ENCODE assay signal across 13 cellular contexts in genomic region chr2:120818441-120818920, GRCh38.
A peak's percentile ranks its signal among the peaks of the same experiment; 100 is the strongest.
DNase-seq lines count a peak whose midpoint lies in the region; ATAC-seq, FAIRE-seq and TF ChIP-seq lines count a peak whose summit lies in the region.
"Had no signal": no experiment of that assay in that cellular context is flagged by ENCODE, and none has a peak within 500 bp of the region (broad histone marks: within the 10 kb centered on the region; RNA-seq: fewer than 3 reads in every experiment).

No MANE protein-coding gene starts in this region.

- no peak for TF ChIP-seq POLR2A in GM12891 (IDR thresholded peaks at IDR 0.05; ENCODE audit: low read depth, low read length)

- H3K4me3 ChIP-seq in fibroblast of villous mesenchyme (ENCODE audit: low read depth, low read length) = no peak overlapping the region

- no peak for FAIRE-seq in GM12891 (lab: Jason Lieb, UNC)
- FAIRE-seq: endometrium, islet of Langerhans had no signal

- ATAC-seq in HG02973 (IDR thresholded peaks at IDR 0.05; ENCODE audit: unreplicated experiment) = no peak

- TF ChIP-seq CTCF in fibroblast of villous mesenchyme (IDR thresholded peaks at IDR 0.05; ENCODE audit: insufficient read depth, low read depth, low read length) = no peak

- DNase-seq in H4 (ENCODE audit: low spot score) = peak; percentile 88
- peak; percentile 61 for DNase-seq in T1000 (lab: John Stamatoyannopoulos, UW)
- peak; percentile 90 for DNase-seq in fibroblast of villous mesenchyme (ENCODE audit: low read depth)
- DNase-seq in stromal cell of bone marrow (ENCODE audit: low read depth) = peak; percentile 54
- DNase-seq in OCI-M1 (lab: John Stamatoyannopoulos, UW) = no peak
- no peak for DNase-seq in GM12891 (ENCODE audit: insufficient read length, low spot score)
- DNase-seq: activated CD4-positive, alpha-beta T cell treated with anti-CD3 and anti-CD28 coated beads, Interleukin-2, amount 10 ng/mL, durations not matched to agents 7 days and 5 days; activated naive CD4-positive, alpha-beta T cell treated with anti-CD3 and anti-CD28 coated beads, Interleukin-2, amount 50 U/mL, for 16 hours; Karpas-422; NCI-H510A had no signal

TF ChIP-seq in GM12891, 5 proteins besides CTCF, POLR2A, EP300 and RAD21:
- no peak for TF ChIP-seq TAF1 (IDR thresholded peaks at IDR 0.05; ENCODE audit: low read depth, low read length)
- TF ChIP-seq PAX5 (IDR thresholded peaks at IDR 0.05; ENCODE audit: insufficient read depth, low read length, severe bottlenecking) = no peak
- TF ChIP-seq POU2F2 (IDR thresholded peaks at IDR 0.05; ENCODE audit: low read depth, low read length) = no peak
- no peak for TF ChIP-seq SPI1 (IDR thresholded peaks at IDR 0.05; ENCODE audit: low read depth, low read length)
- no peak for TF ChIP-seq POLR2AphosphoS5 (IDR thresholded peaks at IDR 0.05; ENCODE audit: low read depth, low read length)

Comparison
In these comparisons a context has a peak if more than half of its experiments do, and no peak if none do; other contexts are left out.
1. DNase-seq: peak in H4 (single experiment), T1000 (single experiment), fibroblast of villous mesenchyme (single experiment) and stromal cell of bone marrow (single experiment); none in OCI-M1 (single experiment) and GM12891 (single experiment).